In genomic region chr14:24430682-24431568, GRCh38 we compare ENCODE assay signal across 7 cellular contexts. TPM values are rescaled to one million over a fixed set of nuclear protein-coding genes. Genes with fewer than 3 reads are reported as not detected.
DNase-seq lines count a peak whose midpoint lies in the region; ATAC-seq and TF ChIP-seq lines count a peak whose summit lies in the region.

No MANE protein-coding gene starts in this region.

- peak overlapping the region; percentile 71 for H3K4me3 ChIP-seq in ovary

- DNase-seq in activated T-cell treated with anti-CD3 and anti-CD28 coated beads for 48 hours (ENCODE audit: low read depth) (peak; percentile 64), fibroblast of peridontal ligament (ENCODE audit: extremely low read depth) (peak; percentile 73), ovary (peak; percentile 61 to 82 (median 72)), pons (ENCODE audit: low spot score) (no peak)

- TF ChIP-seq EP300 in ovary (IDR thresholded peaks at IDR 0.05), result no peak

- H3K4me1 Mint-ChIP-seq in IgD-negative memory B cell, result peaks cover 12 to 22% (median 14%) of the 10 kb centered on the region in 3 donors

- peak overlapping the region; percentile 92 to 99 for H3K27ac ChIP-seq in ovary

- peak; percentile 43 for ATAC-seq in GM18909 (IDR thresholded peaks at IDR 0.05; ENCODE audit: poor library complexity, unreplicated experiment)
- ATAC-seq in HG03521 (IDR thresholded peaks at IDR 0.05; ENCODE audit: unreplicated experiment), result no peak

- TF ChIP-seq CTCF in ovary (IDR thresholded peaks at IDR 0.05), result no peak

- no peaks in the 10 kb centered on the region for H3K36me3 ChIP-seq in ovary

- 3 to 6% (median 3%) methylated on average over 13 to 19 of the region's 19 CpGs for WGBS in ovary, 3 donors

- no peaks in the 10 kb centered on the region for H3K9me3 ChIP-seq in ovary

- H3K27ac Mint-ChIP-seq in IgD-negative memory B cell, result peak overlapping the region; percentile 97 to 100 (median 97)

- peaks cover 3% of the 10 kb centered on the region for H3K36me3 Mint-ChIP-seq in IgD-negative memory B cell

- H3K4me1 ChIP-seq in ovary (ENCODE audit: insufficient read depth), result peaks cover 11% of the 10 kb centered on the region

- no peaks in the 10 kb centered on the region for H3K9me3 Mint-ChIP-seq in IgD-negative memory B cell

- no peak for TF ChIP-seq POLR2A in ovary (IDR thresholded peaks at IDR 0.05)

- no peaks in the 10 kb centered on the region for H3K27me3 Mint-ChIP-seq in IgD-negative memory B cell

- no peaks in the 10 kb centered on the region for H3K27me3 ChIP-seq in ovary

- H3K4me3 Mint-ChIP-seq in IgD-negative memory B cell, result peak overlapping the region; percentile 92 to 96 (median 92)

- intact Hi-C loops in ovary (cut with DNase I), result loop anchor here in 3 of 4 donors (2.0 to 5.0 kb wide), 3 partner anchors 64 to 189 kb away; partner anchors contain the start of gene TINF2 (in 1 of the 3)

RNA-seq across cellular contexts. Expression of gene KHNYN, which starts 1.2 kb away (rescaled TPM):
- polyA plus RNA-seq in IgD-negative memory B cell, result 26.5 TPM
- total RNA-seq in ovary, result 10 to 100 TPM; 41.1 to 84.8 (median 67.8) TPM
- 10 to 100 TPM; 35.1 to 44.4 TPM for polyA plus RNA-seq in ovary

RNA-seq across cellular contexts. Expression of gene CBLN3, which starts 1.5 kb away (rescaled TPM):
- polyA plus RNA-seq in IgD-negative memory B cell (2.9 TPM), ovary (1 to 10 TPM; 5.8 to 7.5 TPM)
- 10 to 100 TPM in 1 of 7 donors, 1 to 10 TPM in 6; 2.0 to 10.5 (median 4.7) TPM for total RNA-seq in ovary

RNA-seq across cellular contexts. Expression of gene SDR39U1, which starts 11.7 kb away (rescaled TPM):
- 94.0 TPM for polyA plus RNA-seq in IgD-negative memory B cell
- total RNA-seq in ovary, result 10 to 100 TPM; 46.2 to 68.8 (median 62.4) TPM
- polyA plus RNA-seq in ovary, result 10 to 100 TPM; 33.4 to 65.7 TPM

RNA-seq across cellular contexts. Expression of gene NYNRIN, which starts 32.1 kb away (rescaled TPM):
- polyA plus RNA-seq in IgD-negative memory B cell, result not detected
- 10 to 100 TPM; 22.5 to 76.0 (median 63.6) TPM for total RNA-seq in ovary
- polyA plus RNA-seq in ovary, result 10 to 100 TPM; 22.0 to 26.2 TPM
